In genomic region chr2:28228419-28228995, GRCh38 we compare ENCODE assay signal across 16 cellular contexts.
DNase-seq lines count a peak whose midpoint lies in the region; ATAC-seq and TF ChIP-seq lines count a peak whose summit lies in the region.
"Had no signal": no experiment of that assay in that cellular context is flagged by ENCODE, and none has a peak within 500 bp of the region (broad histone marks: within the 10 kb centered on the region; RNA-seq: fewer than 3 reads in every experiment).

No MANE protein-coding gene starts in this region.

- no peak for DNase-seq in natural killer cell
- no peak for DNase-seq in natural killer cell treated with Interleukin-12 subunit alpha and Interleukin-12 subunit beta and Interleukin-15 and Interleukin-18, amount 100 ng/mL, for 72 hours (ENCODE audit: low spot score)
- no peak for DNase-seq in PC-9
- peak; percentile 11 for DNase-seq in fibroblast of the aortic adventitia (ENCODE audit: low read depth)
- DNase-seq in SHP77 treated with DMSO at 0.1 percent for 48 hours (lab: John Stamatoyannopoulos, UW), result no peak
- DNase-seq in posterior cingulate gyrus, result no peak
- DNase-seq in GM23338 (ENCODE audit: low spot score), result no peak
- DNase-seq: activated CD4-positive, CD25-positive, alpha-beta regulatory T cell; amniotic stem cell; kidney glomerular epithelial cell; T-helper 17 cell had no signal

- no peaks in the 10 kb centered on the region for H3K9me3 ChIP-seq in PC-9 (ENCODE audit: insufficient read depth, low read depth)
- H3K9me3 ChIP-seq: right atrium auricular region had no signal

- POLR2A ChIA-PET in PC-9 (lab: Charles Lee; ENCODE audit: unreplicated experiment), result no interaction called here

- ATAC-seq in natural killer cell (peak in 2 of 3 donors; percentile 31 to 47), HG02938 (IDR thresholded peaks at IDR 0.05; ENCODE audit: unreplicated experiment) (no peak), GM23338 (no peak)
- ATAC-seq in natural killer cell treated with Interleukin-12 subunit alpha and Interleukin-12 subunit beta and Interleukin-15 and Interleukin-18, amount 100 ng/mL, for 72 hours, result no peak
- ATAC-seq: Right ventricle myocardium inferior, T-helper 17 cell had no signal

- H3F3A ChIP-seq in PC-9 (ENCODE audit: insufficient read depth, low read depth) (peaks cover 4% of the 10 kb centered on the region; the same call in 1 of the 2 replicates), GM23338 (replicated peaks; ENCODE audit: low read depth) (no peaks in the 10 kb centered on the region)

- BruUV-seq in PC-9 (replicated peaks; lab: Mats Ljungman, UMichigan), result no TSS peak

- no peak overlapping the region for H3K27ac ChIP-seq in PC-9
- H3K27ac ChIP-seq in GM23338 (ENCODE audit: low read depth), result no peak overlapping the region
- H3K27ac ChIP-seq: neural progenitor cell, right atrium auricular region had no signal

- H2AFZ ChIP-seq in PC-9 (no peak overlapping the region), GM23338 (no peak overlapping the region)
- H2AFZ ChIP-seq: neural progenitor cell had no signal

- H3K79me2 ChIP-seq in PC-9 (ENCODE audit: low read depth) (no peaks in the 10 kb centered on the region), GM23338 (replicated peaks; ENCODE audit: insufficient read depth) (no peaks in the 10 kb centered on the region)

- H3K4me1 Mint-ChIP-seq in natural killer cell (peaks cover 12 to 16% of the 10 kb centered on the region in 2 donors), GM23338 (peaks cover 6% of the 10 kb centered on the region)
- H3K4me1 Mint-ChIP-seq in natural killer cell treated with Interleukin-12 subunit alpha and Interleukin-12 subunit beta and Interleukin-15 and Interleukin-18, amount 100 ng/mL, for 72 hours (ENCODE audit: low read depth in 2 of 2), result peaks cover 10 to 15% of the 10 kb centered on the region in 2 donors

- H3K9me2 ChIP-seq in PC-9 (ENCODE audit: insufficient read depth) (peaks cover 3% of the 10 kb centered on the region; the same call in 1 of the 2 replicates), GM23338 (ENCODE audit: insufficient read depth) (no peaks in the 10 kb centered on the region)

- H3K36me3 ChIP-seq in PC-9 (ENCODE audit: low read depth) (no peaks in the 10 kb centered on the region), GM23338 (ENCODE audit: insufficient read depth) (no peaks in the 10 kb centered on the region)
- H3K36me3 ChIP-seq: neural progenitor cell, right atrium auricular region had no signal

- H4K20me1 ChIP-seq in PC-9 (ENCODE audit: insufficient read depth), result no peaks in the 10 kb centered on the region
- no peaks in the 10 kb centered on the region for H4K20me1 ChIP-seq in GM23338 (replicated peaks; ENCODE audit: insufficient read depth)

- H3K9me3 Mint-ChIP-seq in natural killer cell (no peaks in the 10 kb centered on the region), GM23338 (no peaks in the 10 kb centered on the region)
- no peaks in the 10 kb centered on the region for H3K9me3 Mint-ChIP-seq in natural killer cell treated with Interleukin-12 subunit alpha and Interleukin-12 subunit beta and Interleukin-15 and Interleukin-18, amount 100 ng/mL, for 72 hours
- H3K9me3 Mint-ChIP-seq: central memory CD8-positive, alpha-beta T cell; neural progenitor cell had no signal

- H3K4me3 Mint-ChIP-seq in natural killer cell, result no peak overlapping the region
- no peak overlapping the region for H3K4me3 Mint-ChIP-seq in natural killer cell treated with Interleukin-12 subunit alpha and Interleukin-12 subunit beta and Interleukin-15 and Interleukin-18, amount 100 ng/mL, for 72 hours
- H3K4me3 Mint-ChIP-seq in GM23338, result no peak overlapping the region
- H3K4me3 Mint-ChIP-seq: central memory CD8-positive, alpha-beta T cell; neural progenitor cell; T-helper 17 cell had no signal

- H3K36me3 Mint-ChIP-seq in natural killer cell (no peaks in the 10 kb centered on the region), GM23338 (ENCODE audit: low read depth) (no peaks in the 10 kb centered on the region)
- no peaks in the 10 kb centered on the region for H3K36me3 Mint-ChIP-seq in natural killer cell treated with Interleukin-12 subunit alpha and Interleukin-12 subunit beta and Interleukin-15 and Interleukin-18, amount 100 ng/mL, for 72 hours
- H3K36me3 Mint-ChIP-seq: neural progenitor cell had no signal

- CTCF ChIA-PET in PC-9 (lab: Charles Lee), result no interaction called here

- H3K27me3 ChIP-seq in PC-9 (ENCODE audit: insufficient read depth, low read depth) (no peaks in the 10 kb centered on the region), GM23338 (ENCODE audit: insufficient read depth) (no peaks in the 10 kb centered on the region)
- H3K27me3 ChIP-seq: neural progenitor cell, right atrium auricular region had no signal

- H3K27ac Mint-ChIP-seq in natural killer cell (no peak overlapping the region), GM23338 (no peak overlapping the region)
- peak overlapping the region in 1 of 2 donors; percentile 0 for H3K27ac Mint-ChIP-seq in natural killer cell treated with Interleukin-12 subunit alpha and Interleukin-12 subunit beta and Interleukin-15 and Interleukin-18, amount 100 ng/mL, for 72 hours
- H3K27ac Mint-ChIP-seq: neural progenitor cell, T-helper 17 cell had no signal

- H3K4me3 ChIP-seq in PC-9, result no peak overlapping the region
- H3K4me3 ChIP-seq in fibroblast of the aortic adventitia (ENCODE audit: low read depth, low read length), result no peak overlapping the region
- no peak overlapping the region for H3K4me3 ChIP-seq in GM23338
- H3K4me3 ChIP-seq: neural progenitor cell, right atrium auricular region had no signal

- intact Hi-C loops in natural killer cell (cut with micrococcal nuclease) (no loop called here), PC-9 (cut with micrococcal nuclease; ENCODE audit: unreplicated experiment) (no loop called here), posterior cingulate gyrus (cut with DNase I) (no loop called here)

- H3K4me1 ChIP-seq in PC-9 (replicated peaks; ENCODE audit: insufficient read depth), result peaks cover 19% of the 10 kb centered on the region
- H3K4me1 ChIP-seq in GM23338 (ENCODE audit: insufficient read depth), result no peaks in the 10 kb centered on the region

- no peak overlapping the region for H3K4me2 ChIP-seq in PC-9
- H3K4me2 ChIP-seq in GM23338, result no peak overlapping the region
- H3K4me2 ChIP-seq: neural progenitor cell had no signal

- TF ChIP-seq CTCF in natural killer cell (IDR thresholded peaks at IDR 0.05) (peak; percentile 19), PC-9 (conservative IDR thresholded peaks at IDR 0.05) (0 out of 2 replicates have a peak, but pooled peaks have one; percentile 19), fibroblast of the aortic adventitia (IDR thresholded peaks at IDR 0.05; ENCODE audit: insufficient read depth, low read length) (no peak), GM23338 (conservative IDR thresholded peaks at IDR 0.05; ENCODE audit: low read depth in 2 of 2) (peak in 1 of 2 experiments; percentile 29; a peak in 2 of 4 replicates)

- H3K27me3 Mint-ChIP-seq in natural killer cell (ENCODE audit: low read depth in 2 of 2) (no peaks in the 10 kb centered on the region), GM23338 (ENCODE audit: insufficient read depth, low read depth, poor library complexity) (no peaks in the 10 kb centered on the region)
- H3K27me3 Mint-ChIP-seq in natural killer cell treated with Interleukin-12 subunit alpha and Interleukin-12 subunit beta and Interleukin-15 and Interleukin-18, amount 100 ng/mL, for 72 hours, result no peaks in the 10 kb centered on the region
- H3K27me3 Mint-ChIP-seq: central memory CD8-positive, alpha-beta T cell; T-helper 17 cell had no signal

TF ChIP-seq in GM23338, 12 proteins besides CTCF, POLR2A, EP300 and RAD21 (continues in another document):
- TF ChIP-seq ZNF114 (CRISPR knock-in tag; IDR thresholded peaks at IDR 0.05) (no peak), ZNF331 (CRISPR knock-in tag; IDR thresholded peaks at IDR 0.05; ENCODE audit: low read depth) (no peak), JUNB (IDR thresholded peaks at IDR 0.05; ENCODE audit: unreplicated experiment) (no peak), REST (IDR thresholded peaks at IDR 0.05; ENCODE audit: unreplicated experiment) (no peak), EZH2phosphoT487 (IDR thresholded peaks at IDR 0.05; ENCODE audit: unreplicated experiment) (no peak), CREB1 (CRISPR knock-in tag; IDR thresholded peaks at IDR 0.05; ENCODE audit: low read depth) (no peak), ETS1 (IDR thresholded peaks at IDR 0.05) (no peak), EZH2 (IDR thresholded peaks at IDR 0.05; ENCODE audit: low read depth, unreplicated experiment) (no peak), POLR2AphosphoS5 (IDR thresholded peaks at IDR 0.05; ENCODE audit: low read depth) (no peak)

Comparison
In these comparisons a context has a peak if more than half of its experiments do, and no peak if none do; other contexts are left out.
1. ATAC-seq: peak in natural killer cell (2 of 3); none in natural killer cell treated with Interleukin-12 subunit alpha and Interleukin-12 subunit beta and Interleukin-15 and Interleukin-18, amount 100 ng/mL, for 72 hours (0 of 2), HG02938 (single experiment) and GM23338 (single experiment).